In the genomic region with DNA sequence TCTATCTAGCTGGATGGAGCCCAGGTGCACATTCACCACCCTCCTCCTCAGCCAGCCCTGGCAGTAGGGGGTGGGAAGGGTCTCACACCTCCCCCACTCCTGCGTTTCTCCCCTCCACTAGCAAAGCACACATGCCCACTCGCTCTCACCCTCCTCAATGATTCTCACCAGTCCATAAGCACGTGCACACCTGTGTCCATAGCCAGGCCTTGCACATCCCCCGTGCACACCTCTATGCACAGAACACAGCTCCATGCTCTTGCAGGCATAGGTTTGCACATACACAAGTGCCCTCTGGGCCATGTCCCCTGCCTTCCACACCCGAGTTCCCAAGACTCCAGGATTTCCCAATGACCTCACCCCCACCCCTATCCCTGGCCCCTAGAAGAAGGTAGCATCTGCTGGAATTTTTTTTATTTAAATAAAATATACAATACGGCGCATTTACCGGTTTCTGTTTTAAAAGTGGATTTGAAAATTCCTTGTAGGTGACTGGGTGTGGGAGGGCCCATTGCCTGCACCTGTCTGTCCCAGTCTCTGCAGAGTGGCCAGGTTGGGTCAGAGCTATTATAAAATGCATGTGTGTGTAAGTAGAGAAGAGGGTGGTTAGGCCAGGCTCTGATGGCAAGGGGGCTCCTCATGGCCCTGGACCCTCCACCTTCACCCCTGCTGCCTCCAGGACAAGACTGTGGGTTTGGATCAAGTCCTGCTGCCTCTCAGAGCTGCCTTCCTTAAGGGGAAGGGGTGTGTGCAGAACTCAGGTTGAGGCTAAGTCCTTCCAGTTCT, we compare ENCODE assay signal across 17 cellular contexts. TPM values are rescaled to one million over a fixed set of nuclear protein-coding genes. Genes with fewer than 3 reads are reported as not detected.
"Had no signal": no experiment of that assay in that cellular context is flagged by ENCODE, and none has a peak within 500 bp of the region (broad histone marks: within the 10 kb centered on the region; RNA-seq: fewer than 3 reads in every experiment).

No MANE protein-coding gene starts in this region.

- H3K27me3 Mint-ChIP-seq: progenitor cell of endocrine pancreas had no signal

- H3K27ac Mint-ChIP-seq: activated CD4-positive, alpha-beta memory T cell treated with anti-CD3 and anti-CD28 coated beads for 36 hours; activated naive CD8-positive, alpha-beta T cell treated with anti-CD3 and anti-CD28 coated beads for 36 hours; mesothelial cell of epicardium; progenitor cell of endocrine pancreas; stimulated activated naive CD8-positive, alpha-beta T cell treated with anti-CD3 and anti-CD28 coated beads, Interleukin-15, Interleukin-2, amounts not matched to agents 100 ng/mL and 50 ng/mL, for 24 hours; T-helper 2 cell treated with Interferon-gamma antibody and Interleukin-4, amounts not matched to agents 5 μg/mL and 100 μg/mL, for 36 hours had no signal

- H3K4me3 ChIP-seq: coronary artery, gastrocnemius medialis had no signal

- H3K9me3 Mint-ChIP-seq: activated CD4-positive, alpha-beta memory T cell treated with anti-CD3 and anti-CD28 coated beads for 36 hours; activated naive CD8-positive, alpha-beta T cell treated with anti-CD3 and anti-CD28 coated beads for 36 hours; activated T-cell treated with anti-CD3 and anti-CD28 coated beads, Interleukin-2, amount 50 U/mL, for 4 hours; mesothelial cell of epicardium; stimulated activated naive CD8-positive, alpha-beta T cell treated with anti-CD3 and anti-CD28 coated beads, Interleukin-15, Interleukin-2, amounts not matched to agents 100 ng/mL and 50 ng/mL, for 24 hours; T-helper 2 cell treated with Interferon-gamma antibody and Interleukin-4, amounts not matched to agents 5 μg/mL and 100 μg/mL, for 36 hours had no signal

- H3K9me3 ChIP-seq: gastrocnemius medialis had no signal

- ATAC-seq: gastrocnemius medialis had no signal

- H3K4me1 ChIP-seq: gastrocnemius medialis had no signal

- H3K36me3 ChIP-seq: gastrocnemius medialis had no signal

- H3K27ac ChIP-seq: coronary artery, gastrocnemius medialis had no signal

- H3K4me1 Mint-ChIP-seq: mesothelial cell of epicardium had no signal

- H3K4me3 Mint-ChIP-seq: activated CD4-positive, alpha-beta memory T cell treated with anti-CD3 and anti-CD28 coated beads for 36 hours; activated naive CD8-positive, alpha-beta T cell treated with anti-CD3 and anti-CD28 coated beads for 36 hours; activated T-cell treated with anti-CD3 and anti-CD28 coated beads, Interleukin-2, amount 50 U/mL, for 4 hours; mesothelial cell of epicardium; stimulated activated naive CD8-positive, alpha-beta T cell treated with anti-CD3 and anti-CD28 coated beads, Interleukin-15, Interleukin-2, amounts not matched to agents 100 ng/mL and 50 ng/mL, for 24 hours; T-helper 2 cell treated with Interferon-gamma antibody and Interleukin-4, amounts not matched to agents 5 μg/mL and 100 μg/mL, for 36 hours had no signal

- DNase-seq: activated CD4-positive, alpha-beta memory T cell treated with anti-CD3 and anti-CD28 coated beads for 36 hours; activated CD4-positive, CD25-positive, alpha-beta regulatory T cell treated with anti-CD3 and anti-CD28 coated beads, Interleukin-2, amount 50 U/mL, for 72 hours; activated gamma-delta T cell treated with Interleukin-2 at 50 U/mL for 16 hours; activated T-cell treated with anti-CD3 and anti-CD28 coated beads, Interleukin-2, amount 50 U/mL, for 4 hours; effector CD8-positive, alpha-beta T cell; stimulated activated CD4-positive, alpha-beta T cell treated with anti-CD3 and anti-CD28 coated beads, Interleukin-12 subunit alpha, Interleukin-12 subunit beta, amount 100 ng/mL, for 4 hours; SW 1271 had no signal

- H3K36me3 Mint-ChIP-seq: activated CD4-positive, alpha-beta memory T cell treated with anti-CD3 and anti-CD28 coated beads for 36 hours; activated naive CD8-positive, alpha-beta T cell treated with anti-CD3 and anti-CD28 coated beads for 36 hours; mesothelial cell of epicardium had no signal

RNA-seq across cellular contexts. Expression of gene HCN4, which starts 49.1 kb away (rescaled TPM):
- total RNA-seq: activated CD4-positive, alpha-beta memory T cell treated with anti-CD3 and anti-CD28 coated beads for 36 hours; activated naive CD8-positive, alpha-beta T cell treated with anti-CD3 and anti-CD28 coated beads for 36 hours; activated T-cell treated with anti-CD3 and anti-CD28 coated beads, Interleukin-2, amount 50 U/mL, for 4 hours; gastrocnemius medialis; liver; urinary bladder had no signal
- polyA plus RNA-seq: keratinocyte, liver, urinary bladder had no signal
